Comparison of ENCODE assay signal across 1 cellular context in the genomic region with DNA sequence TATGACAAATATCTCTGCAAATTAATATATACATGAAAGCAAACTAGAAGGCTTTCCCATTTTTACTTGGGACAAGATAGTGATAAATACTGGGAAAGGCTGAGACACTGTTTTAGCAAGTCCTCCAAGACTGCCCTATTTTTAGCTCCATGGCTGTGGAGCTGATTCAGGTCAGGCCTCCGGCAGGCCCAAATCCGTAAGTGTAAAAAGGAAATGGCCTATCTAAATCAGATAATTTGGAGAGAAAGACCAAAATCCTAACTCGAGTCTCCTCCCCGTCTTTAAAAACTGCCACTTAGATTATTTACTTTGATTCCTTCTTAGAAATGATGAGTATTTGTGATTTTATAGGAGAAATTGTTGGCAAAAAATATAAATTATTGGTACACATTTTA.
TF ChIP-seq lines count a peak whose summit lies in the region.

No MANE protein-coding gene starts in this region.

TF ChIP-seq in SK-N-SH treated with all-trans-retinoic acid at 6 μM for 48 hours, 23 proteins besides CTCF, POLR2A, EP300 and RAD21 (continued from another document):
- TF ChIP-seq, protein P1, sequence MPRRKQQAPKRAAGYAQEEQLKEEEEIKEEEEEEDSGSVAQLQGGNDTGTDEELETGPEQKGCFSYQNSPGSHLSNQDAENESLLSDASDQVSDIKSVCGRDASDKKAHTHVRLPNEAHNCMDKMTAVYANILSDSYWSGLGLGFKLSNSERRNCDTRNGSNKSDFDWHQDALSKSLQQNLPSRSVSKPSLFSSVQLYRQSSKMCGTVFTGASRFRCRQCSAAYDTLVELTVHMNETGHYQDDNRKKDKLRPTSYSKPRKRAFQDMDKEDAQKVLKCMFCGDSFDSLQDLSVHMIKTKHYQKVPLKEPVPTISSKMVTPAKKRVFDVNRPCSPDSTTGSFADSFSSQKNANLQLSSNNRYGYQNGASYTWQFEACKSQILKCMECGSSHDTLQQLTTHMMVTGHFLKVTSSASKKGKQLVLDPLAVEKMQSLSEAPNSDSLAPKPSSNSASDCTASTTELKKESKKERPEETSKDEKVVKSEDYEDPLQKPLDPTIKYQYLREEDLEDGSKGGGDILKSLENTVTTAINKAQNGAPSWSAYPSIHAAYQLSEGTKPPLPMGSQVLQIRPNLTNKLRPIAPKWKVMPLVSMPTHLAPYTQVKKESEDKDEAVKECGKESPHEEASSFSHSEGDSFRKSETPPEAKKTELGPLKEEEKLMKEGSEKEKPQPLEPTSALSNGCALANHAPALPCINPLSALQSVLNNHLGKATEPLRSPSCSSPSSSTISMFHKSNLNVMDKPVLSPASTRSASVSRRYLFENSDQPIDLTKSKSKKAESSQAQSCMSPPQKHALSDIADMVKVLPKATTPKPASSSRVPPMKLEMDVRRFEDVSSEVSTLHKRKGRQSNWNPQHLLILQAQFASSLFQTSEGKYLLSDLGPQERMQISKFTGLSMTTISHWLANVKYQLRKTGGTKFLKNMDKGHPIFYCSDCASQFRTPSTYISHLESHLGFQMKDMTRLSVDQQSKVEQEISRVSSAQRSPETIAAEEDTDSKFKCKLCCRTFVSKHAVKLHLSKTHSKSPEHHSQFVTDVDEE (CRISPR knock-in tag; IDR thresholded peaks at IDR 0.05): no peak
